28 cellular contexts compared by ENCODE assay signal in genomic region chr19:28140201-28140600, GRCh38.
"Had no signal": no experiment of that assay in that cellular context is flagged by ENCODE, and none has a peak within 500 bp of the region (broad histone marks: within the 10 kb centered on the region; RNA-seq: fewer than 3 reads in every experiment).

No MANE protein-coding gene starts in this region.

- H3K27ac Mint-ChIP-seq: naive thymus-derived CD4-positive, alpha-beta T cell; natural killer cell had no signal

- H3K9me3 ChIP-seq: gastrocnemius medialis, lower lobe of right lung had no signal

- H3K4me3 Mint-ChIP-seq: naive thymus-derived CD4-positive, alpha-beta T cell; natural killer cell had no signal

- DNase-seq: dermis blood vessel endothelial cell; dorsolateral prefrontal cortex; effector CD4-positive, alpha-beta T cell; effector memory CD4-positive, alpha-beta T cell; erythroblast; esophagus squamous epithelium; foreskin fibroblast; foreskin melanocyte; gastrocnemius medialis; glutamatergic neuron; head of caudate nucleus; heart right ventricle; hypothalamus; left cardiac atrium; left lung; left ventricle myocardium superior; lower lobe of right lung; mesenchymal stem cell; midbrain; naive thymus-derived CD4-positive, alpha-beta T cell; natural killer cell had no signal

- H3K36me3 ChIP-seq: esophagus squamous epithelium, gastrocnemius medialis, heart right ventricle, left lung, lower lobe of right lung had no signal

- H3K4me3 ChIP-seq: coronary artery, dorsolateral prefrontal cortex, esophagus squamous epithelium, gastrocnemius medialis, heart right ventricle, left lung, lower lobe of right lung had no signal

- H3K4me1 Mint-ChIP-seq: natural killer cell had no signal

- ATAC-seq: esophagus mucosa; gastrocnemius medialis; heart right ventricle; left cardiac atrium; left lung; left ventricle myocardium superior; lower lobe of right lung; naive thymus-derived CD4-positive, alpha-beta T cell; natural killer cell had no signal

- FAIRE-seq: colon, endometrium, islet of Langerhans, keratinocyte had no signal

- H3K27ac ChIP-seq: coronary artery, dorsolateral prefrontal cortex, epithelial cell of prostate, esophagus squamous epithelium, gastrocnemius medialis, heart right ventricle, left lung, lower lobe of right lung had no signal

- H3K27me3 ChIP-seq: esophagus squamous epithelium, gastrocnemius medialis, left lung had no signal

- H3K4me1 ChIP-seq: esophagus squamous epithelium, gastrocnemius medialis, heart right ventricle, left lung, lower lobe of right lung had no signal

- H3K36me3 Mint-ChIP-seq: natural killer cell had no signal
